In the genomic region with DNA sequence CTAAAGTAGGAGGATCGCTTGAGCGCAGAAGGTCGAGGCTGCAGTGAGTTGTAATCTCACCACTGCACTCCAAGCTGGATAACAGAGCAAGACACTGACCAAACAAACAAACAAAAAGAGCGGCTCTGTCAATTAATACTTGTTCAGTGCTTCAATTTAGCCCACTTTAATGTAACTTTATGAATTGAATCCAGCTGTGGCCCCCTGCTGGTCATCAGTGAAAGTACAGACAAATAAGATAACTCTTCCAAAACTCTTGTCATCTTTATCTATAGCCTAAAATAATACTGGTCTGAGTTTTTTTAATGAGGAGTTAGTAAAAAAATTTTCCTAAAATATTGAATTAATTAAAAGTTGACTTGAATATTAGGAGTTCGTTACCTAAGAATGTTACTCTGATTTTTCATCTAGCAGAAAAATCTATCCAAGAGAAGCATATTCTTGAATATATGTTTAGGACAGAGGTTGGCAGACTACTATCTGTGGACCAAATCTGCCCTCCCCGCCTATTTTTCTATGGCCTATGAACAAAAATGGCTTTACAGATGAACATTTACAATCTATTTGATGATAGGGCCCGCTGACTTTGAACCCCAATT, we compare ENCODE assay signal across 7 cellular contexts. TPM values are rescaled to one million over a fixed set of nuclear protein-coding genes. Genes with fewer than 3 reads are reported as not detected.
DNase-seq lines count a peak whose midpoint lies in the region; ATAC-seq and TF ChIP-seq lines count a peak whose summit lies in the region.

No MANE protein-coding gene starts in this region.

- no peak overlapping the region for H3K4me3 Mint-ChIP-seq in activated naive CD8-positive, alpha-beta T cell treated with anti-CD3 and anti-CD28 coated beads, Interleukin-2, amount 50 U/mL, for 24 hours

- H3K36me3 Mint-ChIP-seq in activated naive CD8-positive, alpha-beta T cell treated with anti-CD3 and anti-CD28 coated beads, Interleukin-2, amount 50 U/mL, for 24 hours (ENCODE audit: low read depth): no peaks in the 10 kb centered on the region

- H4K20me1 ChIP-seq in hepatocyte (ENCODE audit: insufficient read depth, poor library complexity, severe bottlenecking): no peaks in the 10 kb centered on the region

- WGBS in hepatocyte (ENCODE audit: low lambda C conversion rate, missing lambda C conversion rate): 57% methylated on average over 7 of the region's 7 CpGs

- H3K27me3 ChIP-seq in GM06990 (replicated peaks; ENCODE audit: control insufficient read depth, insufficient read depth, low read length) (no peaks in the 10 kb centered on the region), hepatocyte (no peaks in the 10 kb centered on the region)

- H3K4me3 ChIP-seq in GM06990 (replicated peaks; ENCODE audit: low read depth, low read length) (no peak overlapping the region), hepatocyte (no peak overlapping the region)

- no peak overlapping the region for H2AFZ ChIP-seq in hepatocyte

- no peaks in the 10 kb centered on the region for H3K4me1 ChIP-seq in hepatocyte (ENCODE audit: insufficient read depth)

- no peaks in the 10 kb centered on the region for H3K9me3 ChIP-seq in hepatocyte (ENCODE audit: low read depth)

- no peaks in the 10 kb centered on the region for H3K79me2 ChIP-seq in hepatocyte

- TF ChIP-seq CTCF in GM06990 (IDR thresholded peaks at IDR 0.05; ENCODE audit: insufficient read depth, low read length, poor library complexity, severe bottlenecking): peak; percentile 75
- TF ChIP-seq CTCF in hepatocyte (IDR thresholded peaks at IDR 0.05; ENCODE audit: poor library complexity): peak; percentile 79

- no peak for ATAC-seq in activated naive CD8-positive, alpha-beta T cell treated with anti-CD3 and anti-CD28 coated beads, Interleukin-2, amount 50 U/mL, for 24 hours
- no peak for ATAC-seq in HG02852 (IDR thresholded peaks at IDR 0.05; ENCODE audit: unreplicated experiment)

- H3K4me2 ChIP-seq in hepatocyte: no peak overlapping the region

- H3K4me1 Mint-ChIP-seq in activated naive CD8-positive, alpha-beta T cell treated with anti-CD3 and anti-CD28 coated beads, Interleukin-2, amount 50 U/mL, for 24 hours: no peaks in the 10 kb centered on the region

- H3K36me3 ChIP-seq in GM06990 (ENCODE audit: control insufficient read depth, insufficient read depth, low read length): no peaks in the 10 kb centered on the region
- no peaks in the 10 kb centered on the region for H3K36me3 ChIP-seq in hepatocyte (replicated peaks; ENCODE audit: insufficient read depth, low read depth)

- H3K9me3 Mint-ChIP-seq in activated naive CD8-positive, alpha-beta T cell treated with anti-CD3 and anti-CD28 coated beads, Interleukin-2, amount 50 U/mL, for 24 hours: no peaks in the 10 kb centered on the region

- no peak overlapping the region for H3K27ac Mint-ChIP-seq in activated naive CD8-positive, alpha-beta T cell treated with anti-CD3 and anti-CD28 coated beads, Interleukin-2, amount 50 U/mL, for 24 hours

- no peak overlapping the region for H3K27ac ChIP-seq in hepatocyte

- no peak for DNase-seq in GM06990 (ENCODE audit: extremely low read depth, insufficient read length)
- peak; percentile 11 for DNase-seq in HS-5 (ENCODE audit: low read depth)
- DNase-seq in SK-N-DZ (ENCODE audit: low spot score): peak; percentile 52
- peak; percentile 39 for DNase-seq in activated naive CD8-positive, alpha-beta T cell treated with anti-CD3 and anti-CD28 coated beads, Interleukin-2, amount 50 U/mL, for 24 hours
- DNase-seq in hepatocyte (ENCODE audit: low spot score): peak; percentile 47
- DNase-seq in stimulated activated CD4-positive, alpha-beta T cell treated with anti-CD3 and anti-CD28 coated beads, Interleukin-15, amount 100 ng/mL, for 24 hours: peak; percentile 52

- no peaks in the 10 kb centered on the region for H3K9me2 ChIP-seq in hepatocyte (replicated peaks; ENCODE audit: insufficient read depth)

- H3K27me3 Mint-ChIP-seq in activated naive CD8-positive, alpha-beta T cell treated with anti-CD3 and anti-CD28 coated beads, Interleukin-2, amount 50 U/mL, for 24 hours: no peaks in the 10 kb centered on the region

RNA-seq across cellular contexts. Expression of a gene that starts 26.1 kb away (rescaled TPM):
- 159 and 171 TPM in 2 replicates for polyA plus RNA-seq in SK-N-DZ (2014; cell fraction: cytosol; rRNA removed)
- polyA plus RNA-seq in SK-N-DZ (2014; cell fraction: nucleus; rRNA removed): 124 and 139 TPM in 2 replicates
- total RNA-seq in hepatocyte: 178 and 190 TPM in 2 replicates
- polyA plus RNA-seq in hepatocyte: 478 and 510 TPM in 2 replicates

RNA-seq across cellular contexts. Expression of a gene that starts 26.2 kb away (rescaled TPM):
- polyA plus RNA-seq in SK-N-DZ (2014; cell fraction: cytosol; rRNA removed): 20.4 and 24.4 TPM in 2 replicates
- 30.6 and 32.8 TPM in 2 replicates for polyA plus RNA-seq in SK-N-DZ (2014; cell fraction: nucleus; rRNA removed)
- 26.1 and 29.8 TPM in 2 replicates for total RNA-seq in hepatocyte
- polyA plus RNA-seq in hepatocyte: 8.8 and 10.7 TPM in 2 replicates
